In genomic region chr6:134256862-134257261, GRCh38 we compare ENCODE assay signal across 31 cellular contexts.
"Had no signal": no experiment of that assay in that cellular context is flagged by ENCODE, and none has a peak within 500 bp of the region (broad histone marks: within the 10 kb centered on the region; RNA-seq: fewer than 3 reads in every experiment).

No MANE protein-coding gene starts in this region.

- H3K4me1 ChIP-seq: ascending aorta, breast epithelium, colonic mucosa had no signal

- DNase-seq: activated B cell treated with CpG ODN at 0.5 μM for 24 hours; activated CD4-positive, alpha-beta memory T cell treated with anti-CD3 and anti-CD28 coated beads for 36 hours; activated CD4-positive, alpha-beta T cell treated with anti-CD3 and anti-CD28 coated beads for 36 hours; activated CD4-positive, alpha-beta T cell treated with anti-CD3 and anti-CD28 coated beads, Interleukin-2, amount 10 ng/mL, durations not matched to agents 24 days and 14 days; activated CD8-positive, alpha-beta memory T cell treated with anti-CD3 and anti-CD28 coated beads, Interleukin-2, amount 50 U/mL, for 48 hours; activated CD8-positive, alpha-beta T cell treated with anti-CD3 and anti-CD28 coated beads, Interleukin-2, amount 10 ng/mL, durations not matched to agents 7 days and 5 days; activated effector memory CD4-positive, alpha-beta T cell treated with anti-CD3 and anti-CD28 coated beads, Interleukin-2, amount 50 U/mL, for 16 hours; activated naive CD4-positive, alpha-beta T cell treated with anti-CD3 and anti-CD28 coated beads, Interleukin-2, amount 10 ng/mL, durations not matched to agents 7 days and 5 days; activated naive CD8-positive, alpha-beta T cell treated with anti-CD3 and anti-CD28 coated beads, Interleukin-2, amount 10 ng/mL, durations not matched to agents 7 days and 5 days; activated T-cell treated with anti-CD3 and anti-CD28 coated beads for 4 hours; activated T-cell treated with anti-CD3 and anti-CD28 coated beads, Interleukin-2, amount 50 U/mL, for 4 hours; amygdala; central memory CD4-positive, alpha-beta T cell; cerebellar nuclear complex; colonic mucosa; effector CD8-positive, alpha-beta T cell; foreskin fibroblast; head of caudate nucleus; hippocampal formation; T-helper 1 cell; T-helper 2 cell had no signal

- H3K4me3 Mint-ChIP-seq: activated B cell treated with CpG ODN at 0.5 μM for 24 hours; activated CD4-positive, alpha-beta memory T cell treated with anti-CD3 and anti-CD28 coated beads for 36 hours; activated CD4-positive, alpha-beta T cell treated with anti-CD3 and anti-CD28 coated beads for 36 hours; activated CD4-positive, alpha-beta T cell treated with anti-CD3 and anti-CD28 coated beads, Interleukin-2, amount 10 ng/mL, durations not matched to agents 24 days and 14 days; activated CD8-positive, alpha-beta T cell treated with anti-CD3 and anti-CD28 coated beads, Interleukin-2, amount 10 ng/mL, durations not matched to agents 7 days and 5 days; activated naive CD4-positive, alpha-beta T cell treated with anti-CD3 and anti-CD28 coated beads, Interleukin-2, amount 10 ng/mL, durations not matched to agents 7 days and 5 days; activated naive CD8-positive, alpha-beta T cell treated with anti-CD3 and anti-CD28 coated beads, Interleukin-2, amount 10 ng/mL, durations not matched to agents 7 days and 5 days; activated T-cell treated with anti-CD3 and anti-CD28 coated beads, Interleukin-2, amount 50 U/mL, for 4 hours; activated T-helper 1 cell treated with anti-CD3 and anti-CD28 coated beads, Interleukin-12 subunit alpha, Interleukin-12 subunit beta, Interleukin-2, Interleukin-4 antibody, amounts not matched to agents 30 ng/mL and 10 ng/mL and 1 ng/mL, durations not matched to agents 14 hours and 24 hours and 36 hours; brain had no signal

- H3K9me3 ChIP-seq: ascending aorta, breast epithelium, colonic mucosa had no signal

- H3K27me3 Mint-ChIP-seq: activated B cell treated with CpG ODN at 0.5 μM for 24 hours; activated CD4-positive, alpha-beta memory T cell treated with anti-CD3 and anti-CD28 coated beads for 36 hours; activated CD4-positive, alpha-beta T cell treated with anti-CD3 and anti-CD28 coated beads for 36 hours; activated CD4-positive, alpha-beta T cell treated with anti-CD3 and anti-CD28 coated beads, Interleukin-2, amount 10 ng/mL, durations not matched to agents 24 days and 14 days; activated naive CD4-positive, alpha-beta T cell treated with anti-CD3 and anti-CD28 coated beads, Interleukin-2, amount 10 ng/mL, durations not matched to agents 7 days and 5 days; activated naive CD8-positive, alpha-beta T cell treated with anti-CD3 and anti-CD28 coated beads, Interleukin-2, amount 10 ng/mL, durations not matched to agents 7 days and 5 days; brain had no signal

- ATAC-seq: activated CD4-positive, alpha-beta T cell treated with anti-CD3 and anti-CD28 coated beads for 36 hours; activated CD4-positive, CD25-positive, alpha-beta regulatory T cell treated with anti-CD3 and anti-CD28 coated beads, Interleukin-2, amount 50 U/mL, for 24 hours; activated CD8-positive, alpha-beta T cell treated with anti-CD3 and anti-CD28 coated beads, Interleukin-2, amount 10 ng/mL, durations not matched to agents 7 days and 5 days; activated naive CD4-positive, alpha-beta T cell treated with anti-CD3 and anti-CD28 coated beads, Interleukin-2, amount 50 U/mL, for 72 hours; activated T-cell treated with anti-CD3 and anti-CD28 coated beads, Interleukin-2, amount 50 U/mL, for 4 hours; esophagus mucosa had no signal

- H3K36me3 ChIP-seq: ascending aorta, breast epithelium, cardiac muscle cell, colonic mucosa had no signal

- H3K4me1 Mint-ChIP-seq: activated B cell treated with CpG ODN at 0.5 μM for 24 hours; activated CD4-positive, alpha-beta T cell treated with anti-CD3 and anti-CD28 coated beads for 36 hours; activated naive CD4-positive, alpha-beta T cell treated with anti-CD3 and anti-CD28 coated beads, Interleukin-2, amount 10 ng/mL, durations not matched to agents 7 days and 5 days had no signal

- H3K27ac Mint-ChIP-seq: activated B cell treated with CpG ODN at 0.5 μM for 24 hours; activated CD4-positive, alpha-beta memory T cell treated with anti-CD3 and anti-CD28 coated beads for 36 hours; activated CD4-positive, alpha-beta T cell treated with anti-CD3 and anti-CD28 coated beads for 36 hours; activated CD4-positive, alpha-beta T cell treated with anti-CD3 and anti-CD28 coated beads, Interleukin-2, amount 10 ng/mL, durations not matched to agents 24 days and 14 days; activated CD8-positive, alpha-beta T cell treated with anti-CD3 and anti-CD28 coated beads, Interleukin-2, amount 10 ng/mL, durations not matched to agents 7 days and 5 days; activated naive CD4-positive, alpha-beta T cell treated with anti-CD3 and anti-CD28 coated beads, Interleukin-2, amount 10 ng/mL, durations not matched to agents 7 days and 5 days; activated naive CD8-positive, alpha-beta T cell treated with anti-CD3 and anti-CD28 coated beads, Interleukin-2, amount 10 ng/mL, durations not matched to agents 7 days and 5 days; activated T-helper 1 cell treated with anti-CD3 and anti-CD28 coated beads, Interleukin-12 subunit alpha, Interleukin-12 subunit beta, Interleukin-2, Interleukin-4 antibody, amounts not matched to agents 30 ng/mL and 10 ng/mL and 1 ng/mL, durations not matched to agents 14 hours and 24 hours and 36 hours; activated T-helper 2 cell treated with anti-CD3 and anti-CD28 coated beads, Interferon-gamma antibody, Interleukin-2, Interleukin-4, amounts not matched to agents 10 μg/mL and 5 μg/mL and 100 μg/mL, durations not matched to agents 14 hours and 24 hours and 36 hours; brain had no signal

- H3K36me3 Mint-ChIP-seq: activated CD4-positive, alpha-beta memory T cell treated with anti-CD3 and anti-CD28 coated beads for 36 hours; activated naive CD4-positive, alpha-beta T cell treated with anti-CD3 and anti-CD28 coated beads, Interleukin-2, amount 50 U/mL, for 72 hours; brain had no signal

- H3K27me3 ChIP-seq: ascending aorta, breast epithelium, cardiac muscle cell, colonic mucosa had no signal

- H3K27ac ChIP-seq: ascending aorta, breast epithelium, cardiac muscle cell, colonic mucosa, VCaP had no signal

- H3K4me3 ChIP-seq: ascending aorta, breast epithelium, cardiac muscle cell, colonic mucosa had no signal

- H3K9me3 Mint-ChIP-seq: activated B cell treated with CpG ODN at 0.5 μM for 24 hours; activated CD4-positive, alpha-beta memory T cell treated with anti-CD3 and anti-CD28 coated beads for 36 hours; activated naive CD4-positive, alpha-beta T cell treated with anti-CD3 and anti-CD28 coated beads, Interleukin-2, amount 10 ng/mL, durations not matched to agents 7 days and 5 days; activated T-cell treated with anti-CD3 and anti-CD28 coated beads, Interleukin-2, amount 50 U/mL, for 4 hours; activated T-helper 2 cell treated with anti-CD3 and anti-CD28 coated beads, Interferon-gamma antibody, Interleukin-2, Interleukin-4, amounts not matched to agents 10 μg/mL and 5 μg/mL and 100 μg/mL, durations not matched to agents 14 hours and 24 hours and 36 hours; brain had no signal
